Comparison of ENCODE assay signal across 39 cellular contexts in genomic region chr10:125962200-125962599, GRCh38.
"Had no signal": no experiment of that assay in that cellular context is flagged by ENCODE, and none has a peak within 500 bp of the region (broad histone marks: within the 10 kb centered on the region; RNA-seq: fewer than 3 reads in every experiment).

No MANE protein-coding gene starts in this region.

- H3K27ac ChIP-seq: adrenal gland, ascending aorta, body of pancreas, brain microvascular endothelial cell, breast epithelium, cardiac muscle cell had no signal

- H3K4me1 Mint-ChIP-seq: activated naive CD4-positive, alpha-beta T cell treated with anti-CD3 and anti-CD28 coated beads, Interleukin-2, amount 10 ng/mL, durations not matched to agents 7 days and 5 days; activated naive CD4-positive, alpha-beta T cell treated with anti-CD3 and anti-CD28 coated beads, Interleukin-2, amount 50 U/mL, for 24 hours; activated naive CD8-positive, alpha-beta T cell treated with anti-CD3 and anti-CD28 coated beads for 36 hours; activated naive CD8-positive, alpha-beta T cell treated with anti-CD3 and anti-CD28 coated beads, Interleukin-2, amount 10 ng/mL, durations not matched to agents 7 days and 5 days; activated naive CD8-positive, alpha-beta T cell treated with anti-CD3 and anti-CD28 coated beads, Interleukin-2, amount 50 U/mL, for 24 hours; activated T-helper 17 cell treated with anti-CD3 and anti-CD28 coated beads, Interleukin-2, amount 50 U/mL, for 72 hours; brain; central memory CD8-positive, alpha-beta T cell had no signal

- H3K4me3 ChIP-seq: adrenal gland, ascending aorta, body of pancreas, breast epithelium, cardiac muscle cell had no signal

- H3K36me3 ChIP-seq: adrenal gland, ascending aorta, brain microvascular endothelial cell, breast epithelium, cardiac muscle cell had no signal

- H3K9me3 Mint-ChIP-seq: activated naive CD4-positive, alpha-beta T cell treated with anti-CD3 and anti-CD28 coated beads for 36 hours; activated naive CD4-positive, alpha-beta T cell treated with anti-CD3 and anti-CD28 coated beads, Interleukin-2, amount 10 ng/mL, durations not matched to agents 7 days and 5 days; activated naive CD4-positive, alpha-beta T cell treated with anti-CD3 and anti-CD28 coated beads, Interleukin-2, amount 50 U/mL, for 24 hours; activated naive CD8-positive, alpha-beta T cell treated with anti-CD3 and anti-CD28 coated beads for 36 hours; activated naive CD8-positive, alpha-beta T cell treated with anti-CD3 and anti-CD28 coated beads, Interleukin-2, amount 50 U/mL, for 24 hours; activated T-cell treated with anti-CD3 and anti-CD28 coated beads, Interleukin-2, amount 50 U/mL, for 24 hours; activated T-cell treated with anti-CD3 and anti-CD28 coated beads, Interleukin-2, amount 50 U/mL, for 4 hours; activated T-cell treated with anti-CD3 and anti-CD28 coated beads, Interleukin-2, amount 50 U/mL, for 72 hours; activated T-helper 1 cell treated with anti-CD3 and anti-CD28 coated beads, Interleukin-12 subunit alpha, Interleukin-12 subunit beta, Interleukin-2, Interleukin-4 antibody, amounts not matched to agents 30 ng/mL and 10 ng/mL and 1 ng/mL, durations not matched to agents 14 hours and 24 hours and 36 hours; activated T-helper 17 cell treated with anti-CD3 and anti-CD28 coated beads, Interleukin-2, amount 50 U/mL, for 72 hours; activated T-helper 2 cell treated with anti-CD3 and anti-CD28 coated beads, Interferon-gamma antibody, Interleukin-2, Interleukin-4, amounts not matched to agents 10 μg/mL and 5 μg/mL and 100 μg/mL, durations not matched to agents 14 hours and 24 hours and 36 hours; central memory CD8-positive, alpha-beta T cell had no signal

- FAIRE-seq: astrocyte, bronchial epithelial cell had no signal

- DNase-seq: activated effector memory CD4-positive, alpha-beta T cell treated with anti-CD3 and anti-CD28 coated beads, Interleukin-2, amount 50 U/mL, for 16 hours; activated effector memory CD4-positive, alpha-beta T cell treated with Interleukin-2 at 50 U/mL for 16 hours; activated gamma-delta T cell; activated gamma-delta T cell treated with Interleukin-2 at 50 U/mL for 16 hours; activated naive CD4-positive, alpha-beta T cell; activated naive CD4-positive, alpha-beta T cell treated with anti-CD3 and anti-CD28 coated beads for 36 hours; activated naive CD4-positive, alpha-beta T cell treated with anti-CD3 and anti-CD28 coated beads, Interleukin-2, amount 10 ng/mL, durations not matched to agents 7 days and 5 days; activated naive CD4-positive, alpha-beta T cell treated with anti-CD3 and anti-CD28 coated beads, Interleukin-2, amount 50 U/mL, for 16 hours; activated naive CD4-positive, alpha-beta T cell treated with Interleukin-2 at 50 U/mL for 16 hours; activated naive CD8-positive, alpha-beta T cell treated with anti-CD3 and anti-CD28 coated beads for 36 hours; activated naive CD8-positive, alpha-beta T cell treated with anti-CD3 and anti-CD28 coated beads, Interleukin-2, amount 10 ng/mL, durations not matched to agents 7 days and 5 days; activated naive CD8-positive, alpha-beta T cell treated with anti-CD3 and anti-CD28 coated beads, Interleukin-2, amount 50 U/mL, for 24 hours; activated T-cell treated with anti-CD3 and anti-CD28 coated beads, Interleukin-2, amount 50 U/mL, for 24 hours; activated T-cell treated with anti-CD3 and anti-CD28 coated beads, Interleukin-2, amount 50 U/mL, for 4 hours; activated T-cell treated with anti-CD3 and anti-CD28 coated beads, Interleukin-2, amount 50 U/mL, for 48 hours; activated T-cell treated with anti-CD3 and anti-CD28 coated beads, Interleukin-2, amount 50 U/mL, for 72 hours; adrenal gland; amniotic stem cell; amygdala; anterior cingulate cortex; aorta; body of pancreas; brain microvascular endothelial cell; caudate nucleus; central memory CD4-positive, alpha-beta T cell; cerebellar nuclear complex had no signal

- H3K9me3 ChIP-seq: adrenal gland, body of pancreas had no signal

- H3K36me3 Mint-ChIP-seq: activated naive CD4-positive, alpha-beta T cell treated with anti-CD3 and anti-CD28 coated beads, Interleukin-2, amount 10 ng/mL, durations not matched to agents 7 days and 5 days; activated naive CD4-positive, alpha-beta T cell treated with anti-CD3 and anti-CD28 coated beads, Interleukin-2, amount 50 U/mL, for 24 hours; activated naive CD4-positive, alpha-beta T cell treated with anti-CD3 and anti-CD28 coated beads, Interleukin-2, amount 50 U/mL, for 72 hours; activated naive CD8-positive, alpha-beta T cell treated with anti-CD3 and anti-CD28 coated beads for 36 hours; activated naive CD8-positive, alpha-beta T cell treated with anti-CD3 and anti-CD28 coated beads, Interleukin-2, amount 10 ng/mL, durations not matched to agents 7 days and 5 days; brain had no signal

- H3K27me3 Mint-ChIP-seq: activated naive CD4-positive, alpha-beta T cell treated with anti-CD3 and anti-CD28 coated beads, Interleukin-2, amount 10 ng/mL, durations not matched to agents 7 days and 5 days; activated naive CD8-positive, alpha-beta T cell treated with anti-CD3 and anti-CD28 coated beads for 36 hours; activated naive CD8-positive, alpha-beta T cell treated with anti-CD3 and anti-CD28 coated beads, Interleukin-2, amount 10 ng/mL, durations not matched to agents 7 days and 5 days; central memory CD8-positive, alpha-beta T cell had no signal

- H3K27ac Mint-ChIP-seq: activated naive CD4-positive, alpha-beta T cell treated with anti-CD3 and anti-CD28 coated beads for 36 hours; activated naive CD4-positive, alpha-beta T cell treated with anti-CD3 and anti-CD28 coated beads, Interleukin-2, amount 10 ng/mL, durations not matched to agents 7 days and 5 days; activated naive CD4-positive, alpha-beta T cell treated with anti-CD3 and anti-CD28 coated beads, Interleukin-2, amount 50 U/mL, for 24 hours; activated naive CD4-positive, alpha-beta T cell treated with anti-CD3 and anti-CD28 coated beads, Interleukin-2, amount 50 U/mL, for 72 hours; activated naive CD8-positive, alpha-beta T cell; activated naive CD8-positive, alpha-beta T cell treated with anti-CD3 and anti-CD28 coated beads for 36 hours; activated naive CD8-positive, alpha-beta T cell treated with anti-CD3 and anti-CD28 coated beads, Interleukin-2, amount 10 ng/mL, durations not matched to agents 7 days and 5 days; activated naive CD8-positive, alpha-beta T cell treated with anti-CD3 and anti-CD28 coated beads, Interleukin-2, amount 50 U/mL, for 24 hours; activated T-cell treated with anti-CD3 and anti-CD28 coated beads, Interleukin-2, amount 50 U/mL, for 24 hours; activated T-cell treated with anti-CD3 and anti-CD28 coated beads, Interleukin-2, amount 50 U/mL, for 72 hours; activated T-helper 1 cell treated with anti-CD3 and anti-CD28 coated beads, Interleukin-12 subunit alpha, Interleukin-12 subunit beta, Interleukin-2, Interleukin-4 antibody, amounts not matched to agents 30 ng/mL and 10 ng/mL and 1 ng/mL, durations not matched to agents 14 hours and 24 hours and 36 hours; activated T-helper 17 cell treated with anti-CD3 and anti-CD28 coated beads, Interleukin-2, amount 50 U/mL, for 72 hours; activated T-helper 2 cell treated with anti-CD3 and anti-CD28 coated beads, Interferon-gamma antibody, Interleukin-2, Interleukin-4, amounts not matched to agents 10 μg/mL and 5 μg/mL and 100 μg/mL, durations not matched to agents 14 hours and 24 hours and 36 hours; brain had no signal

- H3K4me3 Mint-ChIP-seq: activated naive CD4-positive, alpha-beta T cell treated with anti-CD3 and anti-CD28 coated beads for 36 hours; activated naive CD4-positive, alpha-beta T cell treated with anti-CD3 and anti-CD28 coated beads, Interleukin-2, amount 10 ng/mL, durations not matched to agents 7 days and 5 days; activated naive CD4-positive, alpha-beta T cell treated with anti-CD3 and anti-CD28 coated beads, Interleukin-2, amount 50 U/mL, for 24 hours; activated naive CD8-positive, alpha-beta T cell; activated naive CD8-positive, alpha-beta T cell treated with anti-CD3 and anti-CD28 coated beads for 36 hours; activated naive CD8-positive, alpha-beta T cell treated with anti-CD3 and anti-CD28 coated beads, Interleukin-2, amount 10 ng/mL, durations not matched to agents 7 days and 5 days; activated naive CD8-positive, alpha-beta T cell treated with anti-CD3 and anti-CD28 coated beads, Interleukin-2, amount 50 U/mL, for 24 hours; activated T-cell treated with anti-CD3 and anti-CD28 coated beads, Interleukin-2, amount 50 U/mL, for 24 hours; activated T-cell treated with anti-CD3 and anti-CD28 coated beads, Interleukin-2, amount 50 U/mL, for 4 hours; activated T-cell treated with anti-CD3 and anti-CD28 coated beads, Interleukin-2, amount 50 U/mL, for 72 hours; activated T-helper 1 cell treated with anti-CD3 and anti-CD28 coated beads, Interleukin-12 subunit alpha, Interleukin-12 subunit beta, Interleukin-2, Interleukin-4 antibody, amounts not matched to agents 30 ng/mL and 10 ng/mL and 1 ng/mL, durations not matched to agents 14 hours and 24 hours and 36 hours; activated T-helper 17 cell treated with anti-CD3 and anti-CD28 coated beads, Interleukin-2, amount 50 U/mL, for 72 hours; brain; central memory CD8-positive, alpha-beta T cell had no signal

- ATAC-seq: activated naive CD4-positive, alpha-beta T cell treated with anti-CD3 and anti-CD28 coated beads, Interleukin-2, amount 50 U/mL, for 72 hours; activated naive CD8-positive, alpha-beta T cell treated with anti-CD3 and anti-CD28 coated beads, Interleukin-2, amount 50 U/mL, for 24 hours; activated T-cell treated with anti-CD3 and anti-CD28 coated beads, Interleukin-2, amount 50 U/mL, for 4 hours; activated T-cell treated with anti-CD3 and anti-CD28 coated beads, Interleukin-2, amount 50 U/mL, for 72 hours; activated T-helper 17 cell treated with anti-CD3 and anti-CD28 coated beads, Interleukin-2, amount 50 U/mL, for 72 hours; body of pancreas had no signal

- H3K4me1 ChIP-seq: adrenal gland, ascending aorta, body of pancreas, breast epithelium had no signal
